ENCODE assay signal across 18 cellular contexts in genomic region chr21:25907573-25908275, GRCh38.
DNase-seq lines count a peak whose midpoint lies in the region; ATAC-seq and TF ChIP-seq lines count a peak whose summit lies in the region.
"Had no signal": no experiment of that assay in that cellular context is flagged by ENCODE, and none has a peak within 500 bp of the region (broad histone marks: within the 10 kb centered on the region; RNA-seq: fewer than 3 reads in every experiment).

No MANE protein-coding gene starts in this region.

- H3K4me2 ChIP-seq in SK-N-SH: 0 out of 2 replicates have a peak overlapping the region, but pooled peaks have one; percentile 41
- no peak overlapping the region for H3K4me2 ChIP-seq in fibroblast of lung (ENCODE audit: extremely low read depth, insufficient read depth, low read length)

- no peaks in the 10 kb centered on the region for H3K9me3 Mint-ChIP-seq in CD4-positive, alpha-beta T cell
- H3K9me3 Mint-ChIP-seq: immature natural killer cell; naive thymus-derived CD4-positive, alpha-beta T cell had no signal

- peaks cover 35% of the 10 kb centered on the region for H3K36me3 Mint-ChIP-seq in CD4-positive, alpha-beta T cell (ENCODE audit: low read depth)
- H3K36me3 Mint-ChIP-seq: immature natural killer cell had no signal

- no peaks in the 10 kb centered on the region for H3K79me2 ChIP-seq in SK-N-SH (ENCODE audit: insufficient read depth)
- no peaks in the 10 kb centered on the region for H3K79me2 ChIP-seq in fibroblast of lung (ENCODE audit: control insufficient read depth, insufficient read depth, low read length)

- ATAC-seq in CD4-positive, alpha-beta T cell (ENCODE audit: poor library complexity): no peak
- ATAC-seq in GM19455 (IDR thresholded peaks at IDR 0.05; ENCODE audit: unreplicated experiment) (no peak), GM21528 (IDR thresholded peaks at IDR 0.05; ENCODE audit: low FRiP score, unreplicated experiment) (no peak)
- ATAC-seq: gastrocnemius medialis; naive thymus-derived CD4-positive, alpha-beta T cell had no signal

- intact Hi-C loops in CD4-positive, alpha-beta T cell (cut with DNase I, micrococcal nuclease): no loop called here
- intact Hi-C loops in sigmoid colon (cut with DNase I): no loop called here

- H3K4me1 ChIP-seq in SK-N-SH (ENCODE audit: control insufficient read depth in 1 of 2, insufficient read depth in 2 of 2, low read depth in 1 of 2, low read length in 1 of 2) (peaks cover 4 to 24% of the 10 kb centered on the region in 2 experiments; a peak in 3 of 4 replicates), fibroblast of lung (ENCODE audit: control insufficient read depth, extremely low read depth, insufficient read depth, low read length) (no peaks in the 10 kb centered on the region), mesodermal cell (ENCODE audit: control insufficient read depth, insufficient read depth, low read length, poor library complexity, severe bottlenecking) (no peaks in the 10 kb centered on the region), sigmoid colon (peaks cover 0 to 15% (median 14%) of the 10 kb centered on the region in 4 donors)
- H3K4me1 ChIP-seq: gastrocnemius medialis had no signal

- no peaks in the 10 kb centered on the region for H3K4me1 Mint-ChIP-seq in CD4-positive, alpha-beta T cell (ENCODE audit: low read depth)
- H3K4me1 Mint-ChIP-seq: immature natural killer cell had no signal

- H3K4me3 ChIP-seq in SK-N-SH (ENCODE audit: low read depth in 2 of 2, low read length in 1 of 2) (no peak overlapping the region), fibroblast of lung (replicated peaks in 1 of 4; ENCODE audit: control extremely low read depth in 1 of 4, insufficient read depth in 1 of 4, low read depth in 3 of 4, low read length in 4 of 4) (no peak overlapping the region), mesodermal cell (ENCODE audit: extremely low read depth, insufficient read depth, low read length, poor library complexity, severe bottlenecking) (no peak overlapping the region), sigmoid colon (no peak overlapping the region)
- H3K4me3 ChIP-seq: gastrocnemius medialis had no signal

- DNase-seq in Ammon's horn (ENCODE audit: low spot score) (peak; percentile 66), SK-N-SH (peak; percentile 50), fibroblast of lung (ENCODE audit: low read depth in 2 of 2) (peak; percentile 18 to 26), sigmoid colon (no peak)
- no peak for DNase-seq in CD4-positive, alpha-beta T cell
- DNase-seq: ACHN; activated CD4-positive, CD25-positive, alpha-beta regulatory T cell; activated gamma-delta T cell treated with Interleukin-2 at 50 U/mL for 16 hours; brain microvascular endothelial cell; gastrocnemius medialis; immature natural killer cell; naive thymus-derived CD4-positive, alpha-beta T cell; NCI-H1694 treated with DMSO at 0.1 percent for 48 hours; NCI-H69 had no signal

- TF ChIP-seq EP300 in SK-N-SH (IDR thresholded peaks at IDR 0.05; ENCODE audit: borderline replicate concordance in 1 of 2, low read depth in 1 of 2, low read length in 1 of 2) (no peak), sigmoid colon (IDR thresholded peaks at IDR 0.05) (no peak)

- no peaks in the 10 kb centered on the region for H3K9me3 ChIP-seq in SK-N-SH
- no peaks in the 10 kb centered on the region for H3K9me3 ChIP-seq in fibroblast of lung (ENCODE audit: control insufficient read depth, insufficient read depth, low read depth, low read length)
- no peaks in the 10 kb centered on the region for H3K9me3 ChIP-seq in mesodermal cell (ENCODE audit: control insufficient read depth, low read length)
- no peaks in the 10 kb centered on the region for H3K9me3 ChIP-seq in CD4-positive, alpha-beta T cell (ENCODE audit: control insufficient read depth, low read length)
- no peaks in the 10 kb centered on the region for H3K9me3 ChIP-seq in sigmoid colon
- H3K9me3 ChIP-seq: gastrocnemius medialis had no signal

- H3K27ac ChIP-seq in SK-N-SH (ENCODE audit: low read depth in 2 of 2, low read length in 1 of 2) (peak overlapping the region; percentile 59 to 86), fibroblast of lung (ENCODE audit: insufficient read depth, low read length) (no peak overlapping the region), mesodermal cell (ENCODE audit: low read depth, low read length, severe bottlenecking) (peak overlapping the region; percentile 26), sigmoid colon (peak overlapping the region in 2 of 4 donors; percentile 10 to 15)
- no peak overlapping the region for H3K27ac ChIP-seq in CD4-positive, alpha-beta T cell (ENCODE audit: low read depth, low read length)
- H3K27ac ChIP-seq: brain microvascular endothelial cell had no signal

- no peaks in the 10 kb centered on the region for H3K27me3 Mint-ChIP-seq in CD4-positive, alpha-beta T cell
- H3K27me3 Mint-ChIP-seq: naive thymus-derived CD4-positive, alpha-beta T cell; progenitor cell of endocrine pancreas had no signal

- H3K27ac Mint-ChIP-seq in CD4-positive, alpha-beta T cell: no peak overlapping the region
- H3K27ac Mint-ChIP-seq: immature natural killer cell; naive thymus-derived CD4-positive, alpha-beta T cell; progenitor cell of endocrine pancreas had no signal

- H3K4me3 Mint-ChIP-seq in CD4-positive, alpha-beta T cell: no peak overlapping the region
- H3K4me3 Mint-ChIP-seq: immature natural killer cell; naive thymus-derived CD4-positive, alpha-beta T cell had no signal

- POLR2A ChIA-PET in SK-N-SH (lab: Yijun Ruan, JAX): no interaction called here
- POLR2A ChIA-PET in CD4-positive, alpha-beta T cell (lab: Charles Lee): no interaction called here

- 0 out of 2 replicates have a peak, but pooled peaks have one; percentile 11 for TF ChIP-seq RAD21 in SK-N-SH (IDR thresholded peaks at IDR 0.05; ENCODE audit: low read length)

- no peaks in the 10 kb centered on the region for H3K27me3 ChIP-seq in SK-N-SH (ENCODE audit: insufficient read depth)
- H3K27me3 ChIP-seq in fibroblast of lung (ENCODE audit: control insufficient read depth, insufficient read depth, low read length): no peaks in the 10 kb centered on the region
- no peaks in the 10 kb centered on the region for H3K27me3 ChIP-seq in CD4-positive, alpha-beta T cell (ENCODE audit: control insufficient read depth, insufficient read depth, low read length)
- H3K27me3 ChIP-seq in sigmoid colon: no peaks in the 10 kb centered on the region
- H3K27me3 ChIP-seq: brain microvascular endothelial cell, gastrocnemius medialis had no signal

- no peak for TF ChIP-seq POLR2A in sigmoid colon (IDR thresholded peaks at IDR 0.05)

- CTCF ChIA-PET in SK-N-SH (lab: Yijun Ruan, JAX): interaction anchor here (0.7 to 1.5 kb wide), 4 partner anchors 12 to 796 kb away, joined by 3 to 4 read pairs (median 4); no protein-coding TSS in a partner anchor
- CTCF ChIA-PET in CD4-positive, alpha-beta T cell (lab: Charles Lee): no interaction called here

- H3K9ac ChIP-seq in SK-N-SH (peak overlapping the region; percentile 32; the same call in 1 of the 2 replicates), fibroblast of lung (ENCODE audit: insufficient read depth, low read length) (no peak overlapping the region)

- H4K20me1 ChIP-seq in SK-N-SH (ENCODE audit: insufficient read depth): no peaks in the 10 kb centered on the region
- no peaks in the 10 kb centered on the region for H4K20me1 ChIP-seq in fibroblast of lung (ENCODE audit: control insufficient read depth, extremely low read depth, insufficient read depth, low read length)

- no peaks in the 10 kb centered on the region for H3K9me2 ChIP-seq in SK-N-SH

- H3K36me3 ChIP-seq in SK-N-SH (replicated peaks in 1 of 2; ENCODE audit: control insufficient read depth in 1 of 2, insufficient read depth in 2 of 2, low read length in 1 of 2) (peaks cover 8 to 17% of the 10 kb centered on the region in 2 experiments), fibroblast of lung (ENCODE audit: control insufficient read depth, insufficient read depth, low read length) (peaks cover 1% of the 10 kb centered on the region), mesodermal cell (ENCODE audit: control insufficient read depth, insufficient read depth, low read length) (peaks cover 68% of the 10 kb centered on the region), sigmoid colon (peaks cover 0 to 9% (median 2%) of the 10 kb centered on the region in 4 donors)
- H3K36me3 ChIP-seq: gastrocnemius medialis had no signal

- WGBS in SK-N-SH (ENCODE audit: low lambda C conversion rate): 47% methylated on average over 3 of the region's 3 CpGs
- WGBS in mesodermal cell (ENCODE audit: insufficient coverage in 2 of 2), 2 experiments: 80% methylated on average over 1 of the region's 3 CpGs; no CpG with 5 or more reads in 1 of the 2 experiments
- 13 to 39% methylated on average over 3 of the region's 3 CpGs for WGBS in sigmoid colon, 2 donors

- H3F3A ChIP-seq in SK-N-SH (replicated peaks; ENCODE audit: insufficient read depth): peaks cover 18% of the 10 kb centered on the region

- H2AFZ ChIP-seq in SK-N-SH (ENCODE audit: low read depth) (no peak overlapping the region), fibroblast of lung (ENCODE audit: low read length) (no peak overlapping the region)

- TF ChIP-seq CTCF in SK-N-SH (IDR thresholded peaks at IDR 0.05) (no peak), fibroblast of lung (conservative IDR thresholded peaks at IDR 0.05 in 1 of 2, IDR thresholded peaks at IDR 0.05 in 1 of 2; ENCODE audit: low read depth in 1 of 2, low read length in 2 of 2) (no peak), sigmoid colon (IDR thresholded peaks at IDR 0.05) (no peak)
- no peak for TF ChIP-seq CTCF in CD4-positive, alpha-beta T cell (IDR thresholded peaks at IDR 0.05)

TF ChIP-seq in SK-N-SH, 30 proteins besides CTCF, POLR2A, EP300 and RAD21:
- no peak for TF ChIP-seq USF1 (IDR thresholded peaks at IDR 0.05; ENCODE audit: borderline replicate concordance, low read depth)
- no peak for TF ChIP-seq TAF1 (IDR thresholded peaks at IDR 0.05; ENCODE audit: borderline replicate concordance, low read depth, low read length)
- TF ChIP-seq JUND (IDR thresholded peaks at IDR 0.05): no peak
- TF ChIP-seq GATA2 (CRISPR knock-in tag; IDR thresholded peaks at IDR 0.05): peak; percentile 70

Comparison
In these comparisons a context has a peak if more than half of its experiments do, and no peak if none do; other contexts are left out.
1. DNase-seq: peak in Ammon's horn (single experiment), SK-N-SH (single experiment) and fibroblast of lung (2 of 2); none in CD4-positive, alpha-beta T cell (0 of 10) and sigmoid colon (single experiment).
2. H3K27ac ChIP-seq: peak in SK-N-SH (2 of 2) and mesodermal cell (single experiment); none in fibroblast of lung (single experiment) and CD4-positive, alpha-beta T cell (single experiment).